Comparison of ENCODE assay signal across 7 cellular contexts in genomic region chr2:138296365-138296764, GRCh38.
"Had no signal": no experiment of that assay in that cellular context is flagged by ENCODE, and none has a peak within 500 bp of the region (broad histone marks: within the 10 kb centered on the region; RNA-seq: fewer than 3 reads in every experiment).

No MANE protein-coding gene starts in this region.

- H3K4me3 ChIP-seq: K562 had no signal

- H3K9me3 Mint-ChIP-seq: IgD-negative memory B cell had no signal

- H3K27me3 Mint-ChIP-seq: IgD-negative memory B cell had no signal

- H3K27ac Mint-ChIP-seq: IgD-negative memory B cell had no signal

- H3K4me3 Mint-ChIP-seq: IgD-negative memory B cell had no signal

- ATAC-seq: HepG2, K562 had no signal

- DNase-seq: KBM-7, KG1 had no signal

- H3K9ac ChIP-seq: KMS-11 had no signal

- H3K27ac ChIP-seq: HL-60, KMS-11 had no signal

- H3K4me2 ChIP-seq: KMS-11 had no signal
